Comparison of ENCODE assay signal across 9 cellular contexts in genomic region chr6:82365011-82365751, GRCh38. TPM values are rescaled to one million over a fixed set of nuclear protein-coding genes. Genes with fewer than 3 reads are reported as not detected.
DNase-seq lines count a peak whose midpoint lies in the region; ATAC-seq, FAIRE-seq and TF ChIP-seq lines count a peak whose summit lies in the region.
"Had no signal": no experiment of that assay in that cellular context is flagged by ENCODE, and none has a peak within 500 bp of the region (broad histone marks: within the 10 kb centered on the region; RNA-seq: fewer than 3 reads in every experiment).

No MANE protein-coding gene starts in this region.

- H3K27ac Mint-ChIP-seq in brain = peak overlapping the region in 4 of 5 experiments; percentile 69 to 97 (median 84)
- H3K27ac Mint-ChIP-seq in stimulated activated memory B cell treated with anti-CD40 and anti-IgM and Interleukin-4, amounts not matched to agents 10 μg/mL and 1 μg/mL and 100 μg/mL, for 72 hours = no peak overlapping the region

- DNase-seq in A673 (ENCODE audit: low spot score) (peak; percentile 43), NCI-H2029 (lab: John Stamatoyannopoulos, UW) (peak; percentile 94), keratinocyte (ENCODE audit: low read depth, low spot score) (no peak), RCC 7860 (ENCODE audit: low spot score) (no peak), inferior parietal cortex (ENCODE audit: extremely low spot score) (no peak)

- H3K4me1 Mint-ChIP-seq in brain = peaks cover 21% of the 10 kb centered on the region
- peaks cover 16% of the 10 kb centered on the region for H3K4me1 Mint-ChIP-seq in stimulated activated memory B cell treated with anti-CD40 and anti-IgM and Interleukin-4, amounts not matched to agents 10 μg/mL and 1 μg/mL and 100 μg/mL, for 72 hours

- H3K36me3 ChIP-seq in A673 (ENCODE audit: insufficient read depth, low read length, poor library complexity, severe bottlenecking) (peaks cover 5% of the 10 kb centered on the region), keratinocyte (ENCODE audit: control insufficient read depth in 2 of 2, extremely low read depth in 1 of 2, insufficient read depth in 2 of 2, low read length in 2 of 2) (peaks cover 0 to 19% of the 10 kb centered on the region in 2 experiments)

- peak overlapping the region; percentile 84 for H3K4me2 ChIP-seq in keratinocyte (ENCODE audit: control insufficient read depth, extremely low read depth, insufficient read depth, low read depth, low read length)

- H3K9me1 ChIP-seq in keratinocyte (ENCODE audit: control insufficient read depth, extremely low read depth, insufficient read depth, low read length) = no peaks in the 10 kb centered on the region

- TF ChIP-seq POLR2A in GM18505 (IDR thresholded peaks at IDR 0.05; ENCODE audit: borderline replicate concordance, extremely low read depth, insufficient read depth, insufficient read length) = no peak

- POLR2A ChIA-PET in A673 (lab: Charles Lee; ENCODE audit: low non-redundant PET) = no interaction called here

- H3K4me1 ChIP-seq in A673 (ENCODE audit: insufficient read depth, low read length, poor library complexity, severe bottlenecking) = peaks cover 48% of the 10 kb centered on the region
- H3K4me1 ChIP-seq in keratinocyte (ENCODE audit: control insufficient read depth, extremely low read depth, insufficient read depth, low read length) = peaks cover 23% of the 10 kb centered on the region

- intact Hi-C loops in A673 (cut with micrococcal nuclease; ENCODE audit: unreplicated experiment) = no loop called here

- peak overlapping the region; percentile 92 for H3K9ac ChIP-seq in keratinocyte (ENCODE audit: control insufficient read depth, extremely low read depth, insufficient read depth, low read length)

- H3K9me3 Mint-ChIP-seq in brain = peaks cover 0 to 3% (median 0%) of the 10 kb centered on the region in 5 experiments
- no peaks in the 10 kb centered on the region for H3K9me3 Mint-ChIP-seq in stimulated activated memory B cell treated with anti-CD40 and anti-IgM and Interleukin-4, amounts not matched to agents 10 μg/mL and 1 μg/mL and 100 μg/mL, for 72 hours

- no TSS peak for BruUV-seq in A673 (replicated peaks; lab: Mats Ljungman, UMichigan)

- dilution Hi-C loops in keratinocyte (cut with MboI; ENCODE audit: extremely low pct_ligation_motif_present, low sequenced_read_pairs) = no loop called here

- FAIRE-seq in keratinocyte (lab: Jason Lieb, UNC) (no peak), RCC 7860 (lab: Jason Lieb, UNC) (no peak)
- FAIRE-seq: endometrium had no signal

- H3K27me3 Mint-ChIP-seq in brain = peaks cover 62% of the 10 kb centered on the region
- peaks cover 53% of the 10 kb centered on the region for H3K27me3 Mint-ChIP-seq in stimulated activated memory B cell treated with anti-CD40 and anti-IgM and Interleukin-4, amounts not matched to agents 10 μg/mL and 1 μg/mL and 100 μg/mL, for 72 hours

- H3K4me3 ChIP-seq in A673 (ENCODE audit: low read depth, low read length, poor library complexity, severe bottlenecking) (peak overlapping the region; percentile 83), keratinocyte (ENCODE audit: control insufficient read depth in 2 of 3, extremely low read depth in 1 of 3, insufficient read depth in 2 of 3, low read depth in 1 of 3, low read length in 3 of 3) (peak overlapping the region; percentile 82 to 92 (median 87))

- no peaks in the 10 kb centered on the region for H3K27me3 ChIP-seq in A673 (replicated peaks; ENCODE audit: insufficient read depth, low read depth, low read length, poor library complexity)
- H3K27me3 ChIP-seq in keratinocyte (ENCODE audit: control insufficient read depth, extremely low read depth, insufficient read depth, low read length) = no peaks in the 10 kb centered on the region

- peak overlapping the region; percentile 79 to 95 (median 90) for H3K4me3 Mint-ChIP-seq in brain
- H3K4me3 Mint-ChIP-seq in stimulated activated memory B cell treated with anti-CD40 and anti-IgM and Interleukin-4, amounts not matched to agents 10 μg/mL and 1 μg/mL and 100 μg/mL, for 72 hours = peak overlapping the region; percentile 64

- peak overlapping the region; percentile 7 for H2AFZ ChIP-seq in keratinocyte (ENCODE audit: control insufficient read depth, low read length)

- H3K27ac ChIP-seq in A673 (ENCODE audit: low read depth, low read length, poor library complexity, severe bottlenecking) (peak overlapping the region; percentile 95), keratinocyte (ENCODE audit: control insufficient read depth, insufficient read depth, low read length) (peak overlapping the region; percentile 94)

- no peaks in the 10 kb centered on the region for H4K20me1 ChIP-seq in keratinocyte (ENCODE audit: control insufficient read depth, extremely low read depth, insufficient read depth, low read length)

- peak; percentile 36 for ATAC-seq in GM18505 (IDR thresholded peaks at IDR 0.05; ENCODE audit: unreplicated experiment)
- no peak for ATAC-seq in stimulated activated memory B cell treated with anti-CD40 and anti-IgM and Interleukin-4, amounts not matched to agents 10 μg/mL and 1 μg/mL and 100 μg/mL, for 72 hours

- CTCF ChIA-PET in A673 (lab: Charles Lee) = no interaction called here

- H3K9me3 ChIP-seq in A673 (ENCODE audit: low read depth, low read length, poor library complexity, severe bottlenecking) = no peaks in the 10 kb centered on the region
- no peaks in the 10 kb centered on the region for H3K9me3 ChIP-seq in keratinocyte (ENCODE audit: control insufficient read depth, low read depth, low read length)

- H3K79me2 ChIP-seq in keratinocyte (ENCODE audit: control insufficient read depth, insufficient read depth, low read length) = peaks cover 33% of the 10 kb centered on the region

- TF ChIP-seq CTCF in A673 (conservative IDR thresholded peaks at IDR 0.05; ENCODE audit: low read depth, low read length) = no peak
- peak in 1 of 2 experiments; percentile 29 for TF ChIP-seq CTCF in brain (conservative IDR thresholded peaks at IDR 0.05)
- no peak for TF ChIP-seq CTCF in keratinocyte (optimal IDR thresholded peaks at IDR 0.05 in 1 of 3, IDR thresholded peaks at IDR 0.05 in 1 of 3, conservative IDR thresholded peaks at IDR 0.05 in 1 of 3; ENCODE audit: extremely low read depth in 1 of 3, insufficient read depth in 2 of 3, low read length in 3 of 3)

- H3K36me3 Mint-ChIP-seq in brain = no peaks in the 10 kb centered on the region
- no peaks in the 10 kb centered on the region for H3K36me3 Mint-ChIP-seq in stimulated activated memory B cell treated with anti-CD40 and anti-IgM and Interleukin-4, amounts not matched to agents 10 μg/mL and 1 μg/mL and 100 μg/mL, for 72 hours

RNA-seq across cellular contexts. Expression of gene TPBG, which starts 1.6 kb away (rescaled TPM):
- total RNA-seq in A673 (2021) = 66.4 and 67.1 TPM in 2 replicates
- polyA plus RNA-seq in brain (ENCODE audit: insufficient read depth, low read depth, low replicate concordance) (24.4 TPM), keratinocyte (55.7 to 81.8 TPM (median 69.1 TPM) in 3 replicates)
- 35.9 TPM for polyA plus RNA-seq in keratinocyte (2011; ENCODE audit: low read depth)
- 25.4 and 40.6 TPM in 2 replicates for polyA plus RNA-seq in keratinocyte (2011; cell fraction: cytosol; rRNA removed)
- polyA plus RNA-seq in keratinocyte (2011; cell fraction: nucleus; rRNA removed) = 274 and 296 TPM in 2 replicates
- polyA plus RNA-seq in keratinocyte (2012; ENCODE audit: low replicate concordance) = 47.0 and 102 TPM in 2 replicates
- polyA minus RNA-seq in keratinocyte = 20.0 to 45.0 TPM (median 36.4 TPM) in 3 replicates
- 42.8 TPM for polyA minus RNA-seq in keratinocyte (2011; cell fraction: cytosol; rRNA and poly(A)+ RNA removed)
- 129 and 153 TPM in 2 replicates for polyA minus RNA-seq in keratinocyte (2011; cell fraction: nucleus; rRNA and poly(A)+ RNA removed)

Comparison
In these comparisons a context has a peak if more than half of its experiments do, and no peak if none do; other contexts are left out.
1. DNase-seq: peak in A673 (single experiment) and NCI-H2029 (single experiment); none in keratinocyte (single experiment), RCC 7860 (single experiment) and inferior parietal cortex (single experiment).